Comparison of ENCODE assay signal across 8 cellular contexts in genomic region chr7:56051053-56051338, GRCh38. TPM values are rescaled to one million over a fixed set of nuclear protein-coding genes. Genes with fewer than 3 reads are reported as not detected.
DNase-seq lines count a peak whose midpoint lies in the region; ATAC-seq, FAIRE-seq and TF ChIP-seq lines count a peak whose summit lies in the region.

No MANE protein-coding gene starts in this region.

- no peaks in the 10 kb centered on the region; the same call in 1 of the 2 replicates for H3K23me2 ChIP-seq in H1 (ENCODE audit: low read depth, low read length)

- CTCF ChIA-PET in H1 (lab: Charles Lee; ENCODE audit: partially characterized antibody): interaction anchor here (0.8 to 1.5 kb wide), 4 partner anchors 10 to 87 kb away, joined by 3 to 4 read pairs (median 3); no protein-coding TSS in a partner anchor

- H2BK20ac ChIP-seq in H1 (ENCODE audit: low read length): no peak overlapping the region

- TF ChIP-seq EP300 in H1 (IDR thresholded peaks at IDR 0.05; ENCODE audit: borderline replicate concordance in 1 of 2, low read depth in 2 of 2, low read length in 2 of 2): no peak

- peak overlapping the region; percentile 67 to 94 (median 85) for H3K4me2 ChIP-seq in BLaER1 treated with 17β-estradiol and CSF1 and Interleukin-3, amounts not matched to agents 10 nM and 100 nM
- H3K4me2 ChIP-seq in OCI-LY1 (ENCODE audit: low read length) (peak overlapping the region; percentile 93), H1 (ENCODE audit: insufficient read depth in 1 of 2, low read depth in 2 of 2, low read length in 2 of 2) (peak overlapping the region; percentile 58 to 78)

- no peak for ATAC-seq in GM21526 (IDR thresholded peaks at IDR 0.05; ENCODE audit: low FRiP score, unreplicated experiment)

- 0 out of 2 replicates have a peak overlapping the region, but pooled peaks have one; percentile 60 for H2BK12ac ChIP-seq in H1 (ENCODE audit: low read depth, low read length)

- peak overlapping the region; percentile 98 for H3K18ac ChIP-seq in H1 (ENCODE audit: extremely low read depth, low read length)

- peaks cover 2% of the 10 kb centered on the region; the same call in 1 of the 2 replicates for H3K79me1 ChIP-seq in H1 (ENCODE audit: low read depth, low read length)

- POLR2A ChIA-PET in H1 (lab: Charles Lee; ENCODE audit: partially characterized antibody): interaction anchor here (0.6 to 44.4 kb wide), 17 partner anchors 8 to 881 kb away, joined by 3 to 869 read pairs (median 4); partner anchors contain the start of genes CHCHD2, NIPSNAP2, PHKG1 and SUMF2

- peak overlapping the region; percentile 97 for H4K5ac ChIP-seq in H1 (ENCODE audit: insufficient read length, low read depth, low read length)

- FAIRE-seq in H1 (lab: Jason Lieb, UNC): no peak

- peak overlapping the region; percentile 99 for H2BK5ac ChIP-seq in H1 (ENCODE audit: low read depth, low read length)

- H2BK120ac ChIP-seq in H1 (replicated peaks; ENCODE audit: low read depth, low read length): no peak overlapping the region

- H4K8ac ChIP-seq in H1 (ENCODE audit: extremely low read depth, insufficient read depth, low read length): peak overlapping the region; percentile 94; the same call in 1 of the 2 replicates

- H3K27ac Mint-ChIP-seq in neural crest cell (ENCODE audit: unreplicated experiment): peak overlapping the region; percentile 98

- peak overlapping the region; percentile 91 for H2AK5ac ChIP-seq in H1 (ENCODE audit: low read depth, low read length)

- H3K23ac ChIP-seq in H1 (ENCODE audit: insufficient read length): no peak overlapping the region

- peaks cover 46% of the 10 kb centered on the region for H3K79me2 ChIP-seq in OCI-LY1 (ENCODE audit: insufficient read depth, low read length)
- peaks cover 7 to 58% of the 10 kb centered on the region in 2 experiments for H3K79me2 ChIP-seq in H1 (ENCODE audit: control insufficient read depth in 1 of 2, insufficient read depth in 2 of 2, low read length in 2 of 2)

- H3K4me1 ChIP-seq in BLaER1 treated with 17β-estradiol and CSF1 and Interleukin-3, amounts not matched to agents 10 nM and 100 nM: peaks cover 38 to 54% (median 44%) of the 10 kb centered on the region in 10 experiments
- peaks cover 48% of the 10 kb centered on the region for H3K4me1 ChIP-seq in OCI-LY1 (ENCODE audit: insufficient read depth, low read length, severe bottlenecking)
- peaks cover 0 to 11% (median 1%) of the 10 kb centered on the region in 4 experiments; a peak in 6 of 7 replicates for H3K4me1 ChIP-seq in H1 (replicated peaks in 1 of 4; ENCODE audit: control insufficient read depth in 3 of 4, insufficient read depth in 4 of 4, low read length in 3 of 4)

- no peak for DNase-seq in H1 (ENCODE audit: low read depth in 1 of 2, low spot score in 2 of 2)
- no peak for DNase-seq in neural crest cell (ENCODE audit: low read depth, low spot score)
- no peak for DNase-seq in occipital lobe (lab: John Stamatoyannopoulos, UW)
- no peak for DNase-seq in cortex of kidney (lab: John Stamatoyannopoulos, UW)
- no peak for DNase-seq in foreskin melanocyte

- no peaks in the 10 kb centered on the region for H3K9me3 ChIP-seq in BLaER1 treated with 17β-estradiol and CSF1 and Interleukin-3, amounts not matched to agents 10 nM and 100 nM (replicated peaks in 1 of 11)
- H3K9me3 ChIP-seq in OCI-LY1 (ENCODE audit: low read length): no peaks in the 10 kb centered on the region
- no peaks in the 10 kb centered on the region for H3K9me3 ChIP-seq in H1 (ENCODE audit: insufficient read depth in 2 of 2, low read depth in 1 of 2, low read length in 1 of 2)

- peak overlapping the region; percentile 97 for H3K4me3 Mint-ChIP-seq in neural crest cell

- TF ChIP-seq RAD21 in H1 (IDR thresholded peaks at IDR 0.05 in 1 of 2, conservative IDR thresholded peaks at IDR 0.05 in 1 of 2; ENCODE audit: low read depth in 2 of 2, low read length in 2 of 2): no peak

- peak overlapping the region; percentile 82 for H3K56ac ChIP-seq in H1 (replicated peaks; ENCODE audit: insufficient read length, low read depth, low read length)

- peak overlapping the region; percentile 82 to 100 (median 96) for H3K4me3 ChIP-seq in BLaER1 treated with 17β-estradiol and CSF1 and Interleukin-3, amounts not matched to agents 10 nM and 100 nM
- peak overlapping the region; percentile 86 for H3K4me3 ChIP-seq in OCI-LY1 (ENCODE audit: low read depth, low read length, poor library complexity, severe bottlenecking)
- peak overlapping the region; percentile 74 to 100 (median 92) for H3K4me3 ChIP-seq in H1 (ENCODE audit: extremely low read depth in 1 of 4, insufficient read depth in 2 of 4, low read depth in 3 of 4, low read length in 4 of 4)

- H3K4ac ChIP-seq in H1 (replicated peaks; ENCODE audit: insufficient read length, low read depth, low read length): peak overlapping the region; percentile 94

- H3K27me3 ChIP-seq in BLaER1 treated with 17β-estradiol and CSF1 and Interleukin-3, amounts not matched to agents 10 nM and 100 nM: no peaks in the 10 kb centered on the region
- no peaks in the 10 kb centered on the region for H3K27me3 ChIP-seq in OCI-LY1 (ENCODE audit: insufficient read depth, low read length)
- H3K27me3 ChIP-seq in H1 (replicated peaks in 1 of 4; ENCODE audit: control insufficient read depth in 3 of 4, extremely low read depth in 1 of 4, insufficient read depth in 3 of 4, low read length in 3 of 4): no peaks in the 10 kb centered on the region

- TF ChIP-seq CTCF in OCI-LY1 (IDR thresholded peaks at IDR 0.05; ENCODE audit: low read length) (no peak), H1 (IDR thresholded peaks at IDR 0.05; ENCODE audit: control extremely low read depth in 1 of 3, insufficient read depth in 1 of 3, low read depth in 1 of 3, low read length in 3 of 3) (no peak), neural crest cell (conservative IDR thresholded peaks at IDR 0.05) (no peak)

- H4K91ac ChIP-seq in H1 (replicated peaks; ENCODE audit: insufficient read length, low read length): peak overlapping the region; percentile 97

- H2AFZ ChIP-seq in OCI-LY1 (ENCODE audit: low read length) (no peak overlapping the region), H1 (ENCODE audit: low read length) (peak overlapping the region; percentile 82; the same call in 1 of the 2 replicates)

- peaks cover 0 to 42% (median 31%) of the 10 kb centered on the region in 11 experiments; a peak in 18 of 22 replicates for H4K20me1 ChIP-seq in BLaER1 treated with 17β-estradiol and CSF1 and Interleukin-3, amounts not matched to agents 10 nM and 100 nM
- H4K20me1 ChIP-seq in OCI-LY1 (ENCODE audit: insufficient read depth, low read length) (no peaks in the 10 kb centered on the region), H1 (replicated peaks in 1 of 2; ENCODE audit: control insufficient read depth in 1 of 2, insufficient read depth in 2 of 2, low read length in 2 of 2) (peaks cover 0 to 3% of the 10 kb centered on the region in 2 experiments)

- H3K9me3 Mint-ChIP-seq in neural crest cell: no peaks in the 10 kb centered on the region

- H3K9me2 ChIP-seq in OCI-LY1 (ENCODE audit: low read depth, low read length): no peaks in the 10 kb centered on the region

- no peaks in the 10 kb centered on the region for H3F3A ChIP-seq in OCI-LY1 (ENCODE audit: insufficient read depth, low read length)

- no peaks in the 10 kb centered on the region for H3K27me3 Mint-ChIP-seq in neural crest cell (ENCODE audit: low read depth)

- no peak for TF ChIP-seq POLR2A in H1 (IDR thresholded peaks at IDR 0.05; ENCODE audit: control extremely low read depth in 1 of 2, low read depth in 2 of 2, low read length in 2 of 2)

- peaks cover 43% of the 10 kb centered on the region for H3K4me1 Mint-ChIP-seq in neural crest cell

- H3K9ac ChIP-seq in BLaER1 treated with 17β-estradiol and CSF1 and Interleukin-3, amounts not matched to agents 10 nM and 100 nM: peak overlapping the region; percentile 88 to 99 (median 96)
- peak overlapping the region; percentile 92 for H3K9ac ChIP-seq in OCI-LY1 (ENCODE audit: low read length)
- peak overlapping the region; percentile 93 to 99 (median 98) for H3K9ac ChIP-seq in H1 (replicated peaks in 1 of 4; ENCODE audit: extremely low read depth in 1 of 4, low read depth in 3 of 4, low read length in 3 of 4)

- H3K36me3 Mint-ChIP-seq in neural crest cell (ENCODE audit: low read depth): peaks cover 3% of the 10 kb centered on the region

- H3K14ac ChIP-seq in H1 (ENCODE audit: insufficient read length): peak overlapping the region; percentile 74

- H2BK15ac ChIP-seq in H1 (ENCODE audit: low read length): no peak overlapping the region

- peak overlapping the region; percentile 81 to 99 (median 95) for H3K27ac ChIP-seq in BLaER1 treated with 17β-estradiol and CSF1 and Interleukin-3, amounts not matched to agents 10 nM and 100 nM
- peak overlapping the region; percentile 73 for H3K27ac ChIP-seq in OCI-LY1 (ENCODE audit: low read depth, low read length, poor library complexity, severe bottlenecking)
- H3K27ac ChIP-seq in H1 (ENCODE audit: low read depth, low read length): peak overlapping the region; percentile 94

- 1% methylated on average over 9 of the region's 9 CpGs; no CpG with 5 or more reads in 1 of the 2 experiments for WGBS in H1 (ENCODE audit: extremely low coverage in 1 of 2, insufficient coverage in 1 of 2, insufficient read length in 1 of 2, insufficient replicate concordance in 2 of 2, low coverage in 1 of 2, low lambda C conversion rate in 2 of 2, missing lambda C conversion rate in 1 of 2), 2 experiments

- peaks cover 32 to 41% (median 36%) of the 10 kb centered on the region in 11 experiments for H3K36me3 ChIP-seq in BLaER1 treated with 17β-estradiol and CSF1 and Interleukin-3, amounts not matched to agents 10 nM and 100 nM
- peaks cover 39% of the 10 kb centered on the region for H3K36me3 ChIP-seq in OCI-LY1 (ENCODE audit: insufficient read depth, low read length)
- peaks cover 15 to 35% (median 27%) of the 10 kb centered on the region in 4 experiments for H3K36me3 ChIP-seq in H1 (ENCODE audit: control insufficient read depth in 2 of 4, insufficient read depth in 4 of 4, low read length in 3 of 4)

RNA-seq across cellular contexts. Expression of gene PSPH, which starts 0.2 kb away (rescaled TPM):
- 56.3 and 64.8 TPM in 2 replicates for total RNA-seq in H1 (2021; fragmentation: NEBNext Ultra II Directional; extraction: Animal tissue kit (Norgen Biotek cat#: 25700))
- polyA plus RNA-seq in H1 (2011; rRNA removed): 31.0 and 39.7 TPM in 2 replicates
- 74.6 TPM for polyA plus RNA-seq in H1 (2011; cell fraction: cytosol; rRNA removed)
- 44.0 TPM for polyA plus RNA-seq in H1 (2011; cell fraction: nucleus; rRNA removed)
- 44.6 to 51.5 TPM (median 48.5 TPM) in 4 replicates for polyA plus RNA-seq in H1 (2012, experiment 1 of 2)
- polyA plus RNA-seq in H1 (2012, experiment 2 of 2): 45.3 TPM
- 22.3 TPM for polyA plus RNA-seq in H1 (2013, experiment 1 of 2)
- polyA plus RNA-seq in H1 (2013, experiment 2 of 2): 20.4 TPM
- 74.9 and 79.0 TPM in 2 replicates for polyA minus RNA-seq in H1 (2011; rRNA and poly(A)+ RNA removed)
- polyA minus RNA-seq in H1 (2011; cell fraction: cytosol; rRNA and poly(A)+ RNA removed): 44.3 TPM
- polyA minus RNA-seq in H1 (2011; cell fraction: nucleus; rRNA and poly(A)+ RNA removed): 24.3 TPM
- total RNA-seq in neural crest cell (42.5 and 43.9 TPM in 2 replicates), occipital lobe (19.8 TPM)

RNA-seq across cellular contexts. Expression of gene CCT6A, which starts 0.6 kb away (rescaled TPM):
- 260 and 272 TPM in 2 replicates for total RNA-seq in H1 (2021; fragmentation: NEBNext Ultra II Directional; extraction: Animal tissue kit (Norgen Biotek cat#: 25700))
- 124 and 201 TPM in 2 replicates for polyA plus RNA-seq in H1 (2011; rRNA removed)
- polyA plus RNA-seq in H1 (2011; cell fraction: cytosol; rRNA removed): 224 TPM
- polyA plus RNA-seq in H1 (2011; cell fraction: nucleus; rRNA removed): 130 TPM
- 266 to 398 TPM (median 305 TPM) in 4 replicates for polyA plus RNA-seq in H1 (2012, experiment 1 of 2)
- 34.0 TPM for polyA plus RNA-seq in H1 (2012, experiment 2 of 2)
- polyA plus RNA-seq in H1 (2013, experiment 1 of 2): 275 TPM
- 270 TPM for polyA plus RNA-seq in H1 (2013, experiment 2 of 2)
- polyA minus RNA-seq in H1 (2011; rRNA and poly(A)+ RNA removed): 223 and 281 TPM in 2 replicates
- polyA minus RNA-seq in H1 (2011; cell fraction: cytosol; rRNA and poly(A)+ RNA removed): 117 TPM
- 113 TPM for polyA minus RNA-seq in H1 (2011; cell fraction: nucleus; rRNA and poly(A)+ RNA removed)
- 221 and 229 TPM in 2 replicates for total RNA-seq in neural crest cell
- 189 TPM for total RNA-seq in occipital lobe

RNA-seq across cellular contexts. Expression of gene SUMF2, which starts 13.1 kb away (rescaled TPM):
- 59.2 and 61.9 TPM in 2 replicates for total RNA-seq in H1 (2021; fragmentation: NEBNext Ultra II Directional; extraction: Animal tissue kit (Norgen Biotek cat#: 25700))
- 39.8 and 55.9 TPM in 2 replicates for polyA plus RNA-seq in H1 (2011; rRNA removed)
- polyA plus RNA-seq in H1 (2011; cell fraction: cytosol; rRNA removed): 63.7 TPM
- 96.5 TPM for polyA plus RNA-seq in H1 (2011; cell fraction: nucleus; rRNA removed)
- polyA plus RNA-seq in H1 (2012, experiment 1 of 2): 60.9 to 78.7 TPM (median 68.3 TPM) in 4 replicates
- 74.3 TPM for polyA plus RNA-seq in H1 (2012, experiment 2 of 2)
- 71.0 TPM for polyA plus RNA-seq in H1 (2013, experiment 1 of 2)
- polyA plus RNA-seq in H1 (2013, experiment 2 of 2): 82.4 TPM
- 47.1 and 50.6 TPM in 2 replicates for polyA minus RNA-seq in H1 (2011; rRNA and poly(A)+ RNA removed)
- 34.5 TPM for polyA minus RNA-seq in H1 (2011; cell fraction: cytosol; rRNA and poly(A)+ RNA removed)
- polyA minus RNA-seq in H1 (2011; cell fraction: nucleus; rRNA and poly(A)+ RNA removed): 54.8 TPM
- total RNA-seq in neural crest cell (82.1 and 85.9 TPM in 2 replicates), occipital lobe (71.3 TPM)

RNA-seq across cellular contexts. Expression of gene PHKG1, which starts 41.8 kb away (rescaled TPM):
- total RNA-seq in H1 (2021; fragmentation: NEBNext Ultra II Directional; extraction: Animal tissue kit (Norgen Biotek cat#: 25700)): 0.61 TPM in 1 of 2 replicates, not detected in the other
- polyA plus RNA-seq in H1 (2011; rRNA removed): 0.03 and 0.14 TPM in 2 replicates
- 0.12 TPM for polyA plus RNA-seq in H1 (2011; cell fraction: cytosol; rRNA removed)
- 1.0 TPM for polyA plus RNA-seq in H1 (2011; cell fraction: nucleus; rRNA removed)
- 0.25 to 1.7 TPM (median 0.66 TPM) in 4 replicates for polyA plus RNA-seq in H1 (2012, experiment 1 of 2)
- polyA plus RNA-seq in H1 (2012, experiment 2 of 2): 0.25 TPM
- 0.02 TPM for polyA plus RNA-seq in H1 (2013, experiment 1 of 2)
- 0.07 TPM for polyA plus RNA-seq in H1 (2013, experiment 2 of 2)
- polyA minus RNA-seq in H1 (2011; rRNA and poly(A)+ RNA removed): 0.12 TPM in 1 of 2 replicates, not detected in the other
- polyA minus RNA-seq in H1 (2011; cell fraction: cytosol; rRNA and poly(A)+ RNA removed): not detected
- not detected for polyA minus RNA-seq in H1 (2011; cell fraction: nucleus; rRNA and poly(A)+ RNA removed)
- total RNA-seq in neural crest cell (1.1 and 1.7 TPM in 2 replicates), occipital lobe (3.6 TPM)

RNA-seq across cellular contexts. Expression of gene CHCHD2, which starts 55.3 kb away (rescaled TPM):
- 112 and 120 TPM in 2 replicates for total RNA-seq in H1 (2021; fragmentation: NEBNext Ultra II Directional; extraction: Animal tissue kit (Norgen Biotek cat#: 25700))
- polyA plus RNA-seq in H1 (2011; rRNA removed): 238 and 300 TPM in 2 replicates
- 216 TPM for polyA plus RNA-seq in H1 (2011; cell fraction: cytosol; rRNA removed)
- polyA plus RNA-seq in H1 (2011; cell fraction: nucleus; rRNA removed): 90.7 TPM
- 134 to 146 TPM (median 142 TPM) in 4 replicates for polyA plus RNA-seq in H1 (2012, experiment 1 of 2)
- polyA plus RNA-seq in H1 (2012, experiment 2 of 2): 307 TPM
- 160 TPM for polyA plus RNA-seq in H1 (2013, experiment 1 of 2)
- polyA plus RNA-seq in H1 (2013, experiment 2 of 2): 164 TPM
- polyA minus RNA-seq in H1 (2011; rRNA and poly(A)+ RNA removed): 37.2 and 47.6 TPM in 2 replicates
- 78.3 TPM for polyA minus RNA-seq in H1 (2011; cell fraction: cytosol; rRNA and poly(A)+ RNA removed)
- 55.3 TPM for polyA minus RNA-seq in H1 (2011; cell fraction: nucleus; rRNA and poly(A)+ RNA removed)
- total RNA-seq in neural crest cell (318 and 330 TPM in 2 replicates), occipital lobe (158 TPM)
